20 cellular contexts compared by ENCODE assay signal in genomic region chr13:43434185-43434584, GRCh38.
"Had no signal": no experiment of that assay in that cellular context is flagged by ENCODE, and none has a peak within 500 bp of the region (broad histone marks: within the 10 kb centered on the region; RNA-seq: fewer than 3 reads in every experiment).

No MANE protein-coding gene starts in this region.

- FAIRE-seq: islet of Langerhans, pancreas had no signal

- H3K27me3 ChIP-seq: pancreas, right lobe of liver, upper lobe of left lung had no signal

- H3K4me1 ChIP-seq: pancreas, right lobe of liver, upper lobe of left lung had no signal

- DNase-seq: activated CD8-positive, alpha-beta memory T cell treated with anti-CD3 and anti-CD28 coated beads for 24 hours; activated CD8-positive, alpha-beta memory T cell treated with anti-CD3 and anti-CD28 coated beads, Interleukin-2, amount 50 U/mL, for 4 hours; activated T-cell treated with anti-CD3 and anti-CD28 coated beads, Interleukin-2, amount 50 U/mL, for 24 hours; aorta; caudate nucleus; effector CD8-positive, alpha-beta T cell; erythroblast; foreskin melanocyte; nephron progenitor cell; pancreas; right lobe of liver; stimulated activated CD4-positive, alpha-beta T cell treated with anti-CD3 and anti-CD28 coated beads, Interleukin-15, amount 100 ng/mL, for 24 hours; stimulated activated naive B cell treated with anti-CD40 and anti-IgM and Interleukin-4, amounts not matched to agents 10 μg/mL and 1 μg/mL and 100 μg/mL, for 72 hours; T-helper 1 cell; upper lobe of left lung had no signal

- H3K4me2 ChIP-seq: smooth muscle cell had no signal

- ATAC-seq: activated naive CD4-positive, alpha-beta T cell treated with anti-CD3 and anti-CD28 coated beads, Interleukin-2, amount 50 U/mL, for 72 hours; activated T-helper 17 cell treated with anti-CD3 and anti-CD28 coated beads, Interleukin-2, amount 50 U/mL, for 72 hours; pancreas; right lobe of liver; stimulated activated naive B cell treated with anti-CD40 and anti-IgM and Interleukin-4, amounts not matched to agents 10 μg/mL and 1 μg/mL and 100 μg/mL, for 72 hours; WTC11 had no signal

- H3K36me3 ChIP-seq: pancreas, right lobe of liver, upper lobe of left lung had no signal

- H3K9me3 ChIP-seq: pancreas, right lobe of liver, upper lobe of left lung had no signal

- H3K27ac ChIP-seq: pancreas, right lobe of liver, upper lobe of left lung had no signal

- H3K4me3 ChIP-seq: pancreas, right lobe of liver, smooth muscle cell, upper lobe of left lung had no signal
